8 cellular contexts compared by ENCODE assay signal in the genomic region with DNA sequence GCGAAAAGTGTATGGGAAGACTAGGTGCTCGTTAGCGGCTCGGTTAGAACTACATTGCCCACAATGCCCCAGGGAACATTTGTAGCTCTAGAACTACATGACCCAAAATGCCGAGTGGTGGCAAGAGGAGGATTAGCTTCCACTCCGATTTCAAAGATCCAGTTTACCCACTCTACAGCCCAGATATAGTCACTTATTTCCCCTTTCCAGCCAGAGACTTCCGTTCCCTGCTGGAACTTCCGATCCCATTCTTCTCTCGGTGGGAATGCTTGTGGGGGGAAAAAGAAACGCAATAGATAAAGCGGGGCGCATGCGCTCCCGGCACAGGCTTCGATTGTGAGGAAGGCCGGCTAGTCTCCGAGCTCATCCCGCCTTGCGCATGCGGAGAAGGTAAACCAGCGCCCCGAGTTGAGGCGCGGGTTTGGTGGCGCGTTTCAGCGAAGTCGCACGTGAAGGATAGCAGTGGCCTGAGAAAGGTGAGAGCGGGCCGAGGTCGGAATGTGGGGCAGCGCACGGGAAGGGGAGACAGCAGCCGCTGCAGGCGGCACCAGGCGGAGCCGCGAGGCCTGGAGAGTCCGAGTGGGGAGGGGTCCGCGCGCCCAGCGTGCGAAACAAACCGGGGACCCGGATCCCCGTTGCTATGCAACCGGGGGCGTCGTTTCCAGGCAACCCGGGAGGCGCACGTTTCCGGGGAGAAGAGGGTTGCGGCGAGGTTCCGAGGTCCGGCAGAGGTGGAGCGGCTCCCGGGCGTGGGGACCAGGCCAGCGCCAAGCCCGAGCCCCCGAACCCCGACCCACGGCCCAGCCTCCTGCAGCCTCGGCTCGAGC. TPM values are rescaled to one million over a fixed set of nuclear protein-coding genes. Genes with fewer than 3 reads are reported as not detected.
DNase-seq lines count a peak whose midpoint lies in the region; ATAC-seq, FAIRE-seq and TF ChIP-seq lines count a peak whose summit lies in the region.

A gene with protein sequence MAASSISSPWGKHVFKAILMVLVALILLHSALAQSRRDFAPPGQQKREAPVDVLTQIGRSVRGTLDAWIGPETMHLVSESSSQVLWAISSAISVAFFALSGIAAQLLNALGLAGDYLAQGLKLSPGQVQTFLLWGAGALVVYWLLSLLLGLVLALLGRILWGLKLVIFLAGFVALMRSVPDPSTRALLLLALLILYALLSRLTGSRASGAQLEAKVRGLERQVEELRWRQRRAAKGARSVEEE (plus strand): TSS at position 366 of the 827 bp plus-strand sequence. CDS start 5,536 bp downstream, outside the sequence.

- no peaks in the 10 kb centered on the region for H3K9me3 ChIP-seq in left ventricle myocardium inferior (replicated peaks)
- H3K9me3 ChIP-seq in upper lobe of left lung = no peaks in the 10 kb centered on the region

- H3K36me3 ChIP-seq in left ventricle myocardium inferior = no peaks in the 10 kb centered on the region
- H3K36me3 ChIP-seq in upper lobe of left lung = no peaks in the 10 kb centered on the region

- TF ChIP-seq EP300 in upper lobe of left lung (IDR thresholded peaks at IDR 0.05) = no peak

- no peak for TF ChIP-seq CTCF in left ventricle myocardium inferior (IDR thresholded peaks at IDR 0.05; ENCODE audit: borderline replicate concordance)
- peak in 2 of 6 experiments; percentile 3 to 17 for TF ChIP-seq CTCF in upper lobe of left lung (IDR thresholded peaks at IDR 0.05)

- ATAC-seq in HG02852 (IDR thresholded peaks at IDR 0.05; ENCODE audit: unreplicated experiment) (peak; percentile 42), upper lobe of left lung (ENCODE audit: low FRiP score in 2 of 2) (peak; percentile 86 to 90)

- H3K27me3 ChIP-seq in left ventricle myocardium inferior (ENCODE audit: low read depth) = no peaks in the 10 kb centered on the region
- no peaks in the 10 kb centered on the region for H3K27me3 ChIP-seq in upper lobe of left lung

- DNase-seq in GM12891 (ENCODE audit: insufficient read length, low spot score) = peak; percentile 83
- DNase-seq in NCI-H1694 (lab: John Stamatoyannopoulos, UW) = peak; percentile 89
- DNase-seq in amniotic epithelial cell (ENCODE audit: low read depth) = peak; percentile 86
- DNase-seq in left ventricle myocardium inferior = peak; percentile 89
- peak; percentile 95 for DNase-seq in posterior vena cava (ENCODE audit: low spot score)
- DNase-seq in upper lobe of left lung = peak; percentile 91

- WGBS in upper lobe of left lung, 2 donors = 0% methylated on average over 29 to 60 of the region's 69 CpGs

- peak within 1 kb of the TSS; percentile 98 for H3K27ac ChIP-seq in left ventricle myocardium inferior (replicated peaks)
- peak within 1 kb of the TSS; percentile 81 to 94 (median 92) for H3K27ac ChIP-seq in upper lobe of left lung

- intact Hi-C loops in T-helper 1 cell treated with Interleukin-12 subunit alpha and Interleukin-12 subunit beta and Interleukin-4 antibody, amounts not matched to agents 30 ng/mL and 1 ng/mL, for 36 hours (cut with micrococcal nuclease) = loop anchor here (1.0 to 10.0 kb wide), 9 partner anchors 38 to 1769 kb away; partner anchors contain the start of genes CCDC86, DDB1, FAM111A and OSBP
- intact Hi-C loops in left ventricle myocardium inferior (cut with micrococcal nuclease) = no loop called here
- intact Hi-C loops in posterior vena cava (cut with DNase I) = no loop called here

- peak within 1 kb of the TSS; percentile 94 for H3K4me3 ChIP-seq in left ventricle myocardium inferior
- H3K4me3 ChIP-seq in upper lobe of left lung = peak within 1 kb of the TSS; percentile 60 to 84 (median 76)

- peak; percentile 37; the same call in 1 of the 2 replicates for TF ChIP-seq POLR2A in GM12891 (IDR thresholded peaks at IDR 0.05; ENCODE audit: low read depth, low read length)
- peak in 2 of 4 donors; percentile 22 to 58 for TF ChIP-seq POLR2A in upper lobe of left lung (IDR thresholded peaks at IDR 0.05)

- H3K4me1 ChIP-seq in left ventricle myocardium inferior = peaks cover 82% of the 10 kb centered on the region
- peaks cover 44 to 57% (median 45%) of the 10 kb centered on the region in 4 donors for H3K4me1 ChIP-seq in upper lobe of left lung

- FAIRE-seq in GM12891 (lab: Jason Lieb, UNC) = peak; percentile 97

TF ChIP-seq in GM12891, 5 proteins besides CTCF, POLR2A, EP300 and RAD21:
- no peak for TF ChIP-seq PAX5 (IDR thresholded peaks at IDR 0.05; ENCODE audit: insufficient read depth, low read length, severe bottlenecking)
- 0 out of 2 replicates have a peak, but pooled peaks have one; percentile 6 for TF ChIP-seq POU2F2 (IDR thresholded peaks at IDR 0.05; ENCODE audit: low read depth, low read length)
- peak; percentile 34; the same call in 1 of the 2 replicates for TF ChIP-seq SPI1 (IDR thresholded peaks at IDR 0.05; ENCODE audit: low read depth, low read length)
- 0 out of 2 replicates have a peak, but pooled peaks have one; percentile 41 for TF ChIP-seq TAF1 (IDR thresholded peaks at IDR 0.05; ENCODE audit: low read depth, low read length)

RNA-seq across cellular contexts. Expression of the gene that starts here (rescaled TPM):
- polyA plus RNA-seq in GM12891 (2012; ENCODE audit: low read depth, missing spikeins) = 46.5 TPM
- 99.2 and 103 TPM in 2 replicates for total RNA-seq in T-helper 1 cell treated with Interleukin-12 subunit alpha and Interleukin-12 subunit beta and Interleukin-4 antibody, amounts not matched to agents 30 ng/mL and 1 ng/mL, for 36 hours
- total RNA-seq in left ventricle myocardium inferior (86.7 TPM), posterior vena cava (100 to 1,000 TPM; 118 to 125 TPM), upper lobe of left lung (100 to 1,000 TPM in 5 of 6 donors, 10 to 100 TPM in 1; 27.2 to 153 (median 129) TPM)

Comparison
In these comparisons a context has a peak if more than half of its experiments do, and no peak if none do; other contexts are left out.
1. Peak in every context shown above with its lines: DNase-seq, ATAC-seq, H3K4me3 ChIP-seq and H3K27ac ChIP-seq.